1 cellular context compared by ENCODE assay signal in genomic region chr5:96083361-96083881, GRCh38.
A peak's percentile ranks its signal among the peaks of the same experiment; 100 is the strongest.
TF ChIP-seq lines count a peak whose summit lies in the region.

No MANE protein-coding gene starts in this region.

TF ChIP-seq in H1, 55 proteins besides CTCF, POLR2A, EP300 and RAD21 (continued from another document):
- no peak for TF ChIP-seq USF2 (IDR thresholded peaks at IDR 0.05; ENCODE audit: low read length)
- TF ChIP-seq GTF2F1 (IDR thresholded peaks at IDR 0.05; ENCODE audit: borderline replicate concordance, low read depth, low read length) = no peak
- TF ChIP-seq TAF1 (IDR thresholded peaks at IDR 0.05; ENCODE audit: low read depth, low read length) = no peak
- TF ChIP-seq JUN (IDR thresholded peaks at IDR 0.05; ENCODE audit: low read depth, low read length) = no peak
- TF ChIP-seq MAX (IDR thresholded peaks at IDR 0.05) = peak; percentile 83; the same call in 1 of the 2 replicates
- TF ChIP-seq CHD7 (IDR thresholded peaks at IDR 0.05; ENCODE audit: insufficient replicate concordance, low read length) = peak; percentile 66
- no peak for TF ChIP-seq TAF7 (optimal IDR thresholded peaks at IDR 0.05; ENCODE audit: borderline replicate concordance, low read depth, low read length)
- no peak for TF ChIP-seq CHD1 (IDR thresholded peaks at IDR 0.05; ENCODE audit: low read depth, low read length)
- 0 out of 2 replicates have a peak, but pooled peaks have one; percentile 23 for TF ChIP-seq YY1 (IDR thresholded peaks at IDR 0.05; ENCODE audit: low read depth, low read length)
